ENCODE assay signal across 21 cellular contexts in genomic region chr2:198659471-198659870, GRCh38.
"Had no signal": no experiment of that assay in that cellular context is flagged by ENCODE, and none has a peak within 500 bp of the region (broad histone marks: within the 10 kb centered on the region; RNA-seq: fewer than 3 reads in every experiment).

No MANE protein-coding gene starts in this region.

- H3K27me3 Mint-ChIP-seq: IgD-negative memory B cell had no signal

- H3K4me3 ChIP-seq: K562, PC-9, Peyer's patch had no signal

- H3K4me1 Mint-ChIP-seq: IgD-negative memory B cell had no signal

- H3K36me3 ChIP-seq: Peyer's patch had no signal

- H3K9me3 ChIP-seq: Peyer's patch, SK-N-SH had no signal

- H3K27ac ChIP-seq: KMS-11, PC-9, Peyer's patch had no signal

- H3K36me3 Mint-ChIP-seq: IgD-negative memory B cell had no signal

- H3K9me2 ChIP-seq: SK-N-SH had no signal

- H3K4me3 Mint-ChIP-seq: IgD-negative memory B cell had no signal

- ATAC-seq: K562 had no signal

- H3K4me2 ChIP-seq: KMS-11, PC-9, SK-N-SH had no signal

- H3K4me1 ChIP-seq: Peyer's patch had no signal

- H3K9ac ChIP-seq: KMS-11, SK-N-SH had no signal

- H3K27me3 ChIP-seq: Peyer's patch had no signal

- H2AFZ ChIP-seq: PC-9 had no signal

- DNase-seq: Kasumi-1; MV-4-11; NCI-H1048; NCI-H1105; NCI-H1436 treated with DMSO at 0.1 percent for 48 hours; NCI-H187 treated with DMSO at 0.1 percent for 48 hours; NCI-H2029 treated with DMSO at 0.1 percent for 48 hours; NCI-H2171 treated with DMSO at 0.1 percent for 48 hours; NCI-H510A treated with DMSO at 0.1 percent for 48 hours; NCI-H82; NK-92 treated with Interleukin-12 subunit alpha and Interleukin-12 subunit beta, amount 100 ng/mL, for 24 hours; OCI-M1; PC-9; Peyer's patch; Right ventricle myocardium superior; RPMI8226; SIG-M5; SK-N-SH had no signal
